In the genomic region with DNA sequence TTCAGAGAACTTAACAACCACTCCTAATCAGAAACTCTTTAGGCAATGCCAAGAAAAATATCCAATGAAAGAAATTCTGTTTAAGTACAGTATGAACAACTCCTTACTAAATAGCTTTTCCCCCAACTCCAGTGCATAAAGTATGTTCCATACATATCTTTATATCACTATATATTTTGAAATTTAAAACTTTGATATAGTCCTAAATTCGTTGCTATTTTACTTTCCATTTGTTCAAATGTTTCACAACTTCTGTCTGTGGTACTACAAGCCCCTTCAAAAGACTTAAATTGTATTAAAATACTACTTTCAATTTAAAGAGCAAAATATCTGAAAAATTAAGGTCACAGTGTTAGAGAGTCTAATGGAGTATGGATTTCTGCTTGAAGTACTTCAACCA, we compare ENCODE assay signal across 20 cellular contexts. TPM values are rescaled to one million over a fixed set of nuclear protein-coding genes. Genes with fewer than 3 reads are reported as not detected.
DNase-seq lines count a peak whose midpoint lies in the region; ATAC-seq, FAIRE-seq and TF ChIP-seq lines count a peak whose summit lies in the region.
"Had no signal": no experiment of that assay in that cellular context is flagged by ENCODE, and none has a peak within 500 bp of the region (broad histone marks: within the 10 kb centered on the region; RNA-seq: fewer than 3 reads in every experiment).

No MANE protein-coding gene starts in this region.

- no peaks in the 10 kb centered on the region for H3K36me3 Mint-ChIP-seq in activated naive CD4-positive, alpha-beta T cell treated with anti-CD3 and anti-CD28 coated beads for 36 hours (ENCODE audit: low read depth)
- H3K36me3 Mint-ChIP-seq: CD8-positive, alpha-beta T cell had no signal

- H3K4me2 ChIP-seq in K562 (ENCODE audit: insufficient read depth, low read length) = no peak overlapping the region
- H3K4me2 ChIP-seq: BLaER1 treated with 17β-estradiol and CSF1 and Interleukin-3, amounts not matched to agents 10 nM and 100 nM had no signal

- H3K27ac ChIP-seq in K562 (ENCODE audit: extremely low read depth, low read depth, low read length) = no peak overlapping the region
- H3K27ac ChIP-seq: BLaER1 treated with 17β-estradiol and CSF1 and Interleukin-3, amounts not matched to agents 10 nM and 100 nM; C4-2B had no signal

- POLR2A ChIA-PET in K562 (lab: Yijun Ruan, JAX) = no interaction called here

- TF ChIP-seq CTCF in K562 (IDR thresholded peaks at IDR 0.05 in 2 of 3, conservative IDR thresholded peaks at IDR 0.05 in 1 of 3; ENCODE audit: insufficient read depth in 2 of 3, low read depth in 1 of 3, low read length in 3 of 3) = no peak

- FAIRE-seq in G401.6 (lab: Jason Lieb, UNC) (peak; percentile 36), K562 (lab: Jason Lieb, UNC) (no peak)
- FAIRE-seq: D721Med, GM18507, GM19239 had no signal

- ATAC-seq in K562 (no peak), GM19023 (IDR thresholded peaks at IDR 0.05; ENCODE audit: unreplicated experiment) (no peak)
- ATAC-seq: CD8-positive, alpha-beta T cell; GM12878 had no signal

- H3K79me2 ChIP-seq in K562 (ENCODE audit: control insufficient read depth, insufficient read depth, low read length) = no peaks in the 10 kb centered on the region

- TF ChIP-seq RAD21 in K562 (CRISPR knock-in tag; conservative IDR thresholded peaks at IDR 0.05 in 1 of 2, IDR thresholded peaks at IDR 0.05 in 1 of 2) = no peak

- intact Hi-C loops in K562 (cut with micrococcal nuclease) = no loop called here
- intact Hi-C loops in activated naive CD4-positive, alpha-beta T cell treated with anti-CD3 and anti-CD28 coated beads for 36 hours (cut with micrococcal nuclease) = no loop called here

- H3K9me1 ChIP-seq in K562 (ENCODE audit: control insufficient read depth, insufficient read depth, low read length) = no peaks in the 10 kb centered on the region

- H3K27me3 Mint-ChIP-seq in activated naive CD4-positive, alpha-beta T cell treated with anti-CD3 and anti-CD28 coated beads for 36 hours (ENCODE audit: low read depth) = peaks cover 2% of the 10 kb centered on the region
- H3K27me3 Mint-ChIP-seq: B cell had no signal

- H3K27me3 ChIP-seq in K562 (ENCODE audit: control insufficient read depth in 2 of 2, insufficient read depth in 2 of 2, low read length in 2 of 2) = peaks cover 0 to 3% of the 10 kb centered on the region in 2 experiments; a peak in 3 of 5 replicates
- H3K27me3 ChIP-seq: BLaER1 treated with 17β-estradiol and CSF1 and Interleukin-3, amounts not matched to agents 10 nM and 100 nM had no signal

- H4K20me1 ChIP-seq in K562 (replicated peaks; ENCODE audit: control insufficient read depth, insufficient read depth, low read length) = no peaks in the 10 kb centered on the region
- H4K20me1 ChIP-seq: BLaER1 treated with 17β-estradiol and CSF1 and Interleukin-3, amounts not matched to agents 10 nM and 100 nM had no signal

- no TSS peak for BruUV-seq in K562 (replicated peaks; lab: Mats Ljungman, UMichigan)

- H3K9ac ChIP-seq in K562 (ENCODE audit: insufficient read depth in 1 of 2, low read depth in 2 of 2, low read length in 2 of 2) = no peak overlapping the region
- H3K9ac ChIP-seq: BLaER1 treated with 17β-estradiol and CSF1 and Interleukin-3, amounts not matched to agents 10 nM and 100 nM had no signal

- no peak overlapping the region for H3K4me3 ChIP-seq in K562
- H3K4me3 ChIP-seq: BLaER1 treated with 17β-estradiol and CSF1 and Interleukin-3, amounts not matched to agents 10 nM and 100 nM; GM12878 had no signal

- CTCF ChIA-PET in K562 (lab: Yijun Ruan, JAX; ENCODE audit: low intra/inter-chr PET ratio) = no interaction called here
- CTCF ChIA-PET in activated naive CD4-positive, alpha-beta T cell treated with anti-CD3 and anti-CD28 coated beads for 36 hours (lab: Charles Lee) = no interaction called here

- TF ChIP-seq EP300 in K562 (IDR thresholded peaks at IDR 0.05; ENCODE audit: low read length) = no peak

- in situ Hi-C loops in K562 (cut with MboI) = no loop called here

- H3K4me1 ChIP-seq in K562 (replicated peaks in 1 of 2; ENCODE audit: control insufficient read depth in 2 of 2, insufficient read depth in 2 of 2, low read length in 2 of 2) = no peaks in the 10 kb centered on the region
- H3K4me1 ChIP-seq: BLaER1 treated with 17β-estradiol and CSF1 and Interleukin-3, amounts not matched to agents 10 nM and 100 nM; Caco-2 had no signal

- no peaks in the 10 kb centered on the region for H3K9me3 ChIP-seq in K562 (replicated peaks; ENCODE audit: control insufficient read depth, insufficient read depth, low read depth, low read length)
- H3K9me3 ChIP-seq: BLaER1 treated with 17β-estradiol and CSF1 and Interleukin-3, amounts not matched to agents 10 nM and 100 nM; Caco-2 had no signal

- no peak overlapping the region for H2AFZ ChIP-seq in K562 (ENCODE audit: low read depth, low read length)

- no peaks in the 10 kb centered on the region for H3K4me1 Mint-ChIP-seq in activated naive CD4-positive, alpha-beta T cell treated with anti-CD3 and anti-CD28 coated beads for 36 hours (ENCODE audit: low read depth)
- H3K4me1 Mint-ChIP-seq: B cell had no signal

- no peak overlapping the region for H3K27ac Mint-ChIP-seq in activated naive CD4-positive, alpha-beta T cell treated with anti-CD3 and anti-CD28 coated beads for 36 hours
- H3K27ac Mint-ChIP-seq: B cell; CD4-positive, alpha-beta T cell; CD8-positive, alpha-beta T cell had no signal

- WGBS in K562 (ENCODE audit: insufficient coverage, low coverage, missing lambda C conversion rate) = 0% methylated on average over 1 of the region's 1 CpG

- H3K36me3 ChIP-seq in K562 (ENCODE audit: control insufficient read depth, insufficient read depth, low read length) = no peaks in the 10 kb centered on the region
- H3K36me3 ChIP-seq: BLaER1 treated with 17β-estradiol and CSF1 and Interleukin-3, amounts not matched to agents 10 nM and 100 nM had no signal

- DNase-seq in K562 (ENCODE audit: extremely low read depth in 1 of 4, low spot score in 3 of 4) = no peak
- no peak for DNase-seq in activated naive CD4-positive, alpha-beta T cell treated with anti-CD3 and anti-CD28 coated beads for 36 hours
- DNase-seq in KG1 (lab: John Stamatoyannopoulos, UW) = no peak
- DNase-seq: 8988T; AML-193; Caco-2; Calu3; CD4-positive, alpha-beta T cell; CD8-positive, alpha-beta T cell; DMS79 treated with DMSO at 0.1 percent for 48 hours; GDM1 had no signal

- H3K4me3 Mint-ChIP-seq in activated naive CD4-positive, alpha-beta T cell treated with anti-CD3 and anti-CD28 coated beads for 36 hours = no peak overlapping the region
- H3K4me3 Mint-ChIP-seq: B cell; CD4-positive, alpha-beta T cell; CD8-positive, alpha-beta T cell had no signal

- no peaks in the 10 kb centered on the region for H3K9me3 Mint-ChIP-seq in activated naive CD4-positive, alpha-beta T cell treated with anti-CD3 and anti-CD28 coated beads for 36 hours
- H3K9me3 Mint-ChIP-seq: CD4-positive, alpha-beta T cell; CD8-positive, alpha-beta T cell had no signal

- TF ChIP-seq POLR2A in K562 (conservative IDR thresholded peaks at IDR 0.05) = no peak

TF ChIP-seq in K562, 482 proteins besides CTCF, POLR2A, EP300 and RAD21 (continues in another document):
- TF ChIP-seq ZSCAN29 (IDR thresholded peaks at IDR 0.05) (no peak), CBX8 (IDR thresholded peaks at IDR 0.05; ENCODE audit: borderline replicate concordance, extremely low read depth, low read depth, low read length, poor library complexity, severe bottlenecking) (peak; percentile 67), CCNT2 (IDR thresholded peaks at IDR 0.05; ENCODE audit: borderline replicate concordance, extremely low read depth, insufficient read length, low read depth, low read length) (no peak)
- TF ChIP-seq, protein P1, sequence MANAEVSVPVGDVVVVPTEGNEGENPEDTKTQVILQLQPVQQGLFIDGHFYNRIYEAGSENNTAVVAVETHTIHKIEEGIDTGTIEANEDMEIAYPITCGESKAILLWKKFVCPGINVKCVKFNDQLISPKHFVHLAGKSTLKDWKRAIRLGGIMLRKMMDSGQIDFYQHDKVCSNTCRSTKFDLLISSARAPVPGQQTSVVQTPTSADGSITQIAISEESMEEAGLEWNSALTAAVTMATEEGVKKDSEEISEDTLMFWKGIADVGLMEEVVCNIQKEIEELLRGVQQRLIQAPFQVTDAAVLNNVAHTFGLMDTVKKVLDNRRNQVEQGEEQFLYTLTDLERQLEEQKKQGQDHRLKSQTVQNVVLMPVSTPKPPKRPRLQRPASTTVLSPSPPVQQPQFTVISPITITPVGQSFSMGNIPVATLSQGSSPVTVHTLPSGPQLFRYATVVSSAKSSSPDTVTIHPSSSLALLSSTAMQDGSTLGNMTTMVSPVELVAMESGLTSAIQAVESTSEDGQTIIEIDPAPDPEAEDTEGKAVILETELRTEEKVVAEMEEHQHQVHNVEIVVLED (CRISPR knock-in tag; IDR thresholded peaks at IDR 0.05) = no peak

RNA-seq across cellular contexts. Expression of a gene that starts 52.6 kb away (rescaled TPM):
- total RNA-seq in K562 (2011; cell fraction: chromatin; rRNA removed; ENCODE audit: low replicate concordance) = not detected in 2 replicates
- total RNA-seq in K562 (2011; cell fraction: nucleolus; rRNA removed) = not detected in 2 replicates
- not detected in 2 replicates for total RNA-seq in K562 (2011; cell fraction: nucleoplasm; rRNA removed)
- total RNA-seq in K562 (2014; rRNA removed) (not detected in 2 replicates), K562 (2014; rRNA removed; fragmentation: Illumina TruSeq; extraction: Trizol) (not detected in 2 replicates), K562 (2015; rRNA removed; fragmentation: Illumina TruSeq; extraction: Trizol) (not detected in 2 replicates), K562 (2021) (not detected in 2 replicates)
- polyA plus RNA-seq in K562 (2011; rRNA removed) (0.05 TPM in 1 of 2 replicates, not detected in the other), K562 (2014; fragmentation: Illumina TruSeq; extraction: Trizol) (not detected in 2 replicates), K562 (2014; fragmentation: Nextera tagmentation; extraction: Ambion mirVana) (not detected), K562 (2014; rRNA removed) (0.07 TPM in 1 of 2 replicates, not detected in the other)
- not detected in 2 replicates for polyA plus RNA-seq in K562 (2011; cell fraction: cytosol; rRNA removed)
- not detected in 2 replicates for polyA plus RNA-seq in K562 (2011; cell fraction: nucleus; rRNA removed)
- polyA plus RNA-seq in K562 (2012) = 0.07 TPM in 1 of 2 replicates, not detected in the other
- not detected in 2 replicates for polyA minus RNA-seq in K562 (2011; rRNA and poly(A)+ RNA removed)
- not detected in 2 replicates for polyA minus RNA-seq in K562 (2011; cell fraction: cytosol; rRNA and poly(A)+ RNA removed)
- polyA minus RNA-seq in K562 (2011; cell fraction: nucleus; rRNA and poly(A)+ RNA removed) = not detected in 2 replicates
- total RNA-seq in activated naive CD4-positive, alpha-beta T cell treated with anti-CD3 and anti-CD28 coated beads for 36 hours = 1 to 10 TPM in 1 of 2 experiments, under 1 TPM in 1; 0.72 to 1.1 TPM
- total RNA-seq: CD4-positive, alpha-beta T cell had no signal
